ENCODE assay signal across 20 cellular contexts in genomic region chr9:93517331-93517730, GRCh38. TPM values are rescaled to one million over a fixed set of nuclear protein-coding genes. Genes with fewer than 3 reads are reported as not detected.
DNase-seq lines count a peak whose midpoint lies in the region; ATAC-seq and TF ChIP-seq lines count a peak whose summit lies in the region.
"Had no signal": no experiment of that assay in that cellular context is flagged by ENCODE, and none has a peak within 500 bp of the region (broad histone marks: within the 10 kb centered on the region; RNA-seq: fewer than 3 reads in every experiment).

No MANE protein-coding gene starts in this region.

- peaks cover 8% of the 10 kb centered on the region for H3K4me1 Mint-ChIP-seq in activated T-cell treated with anti-CD3 and anti-CD28 coated beads, Interleukin-2, amount 50 U/mL, for 72 hours (ENCODE audit: low read depth)
- peaks cover 20% of the 10 kb centered on the region for H3K4me1 Mint-ChIP-seq in activated T-cell treated with anti-CD3 and anti-CD28 coated beads, Interleukin-2, amount 50 U/mL, for 4 hours (ENCODE audit: low read depth)
- H3K4me1 Mint-ChIP-seq in stimulated activated effector memory CD8-positive, alpha-beta T cell treated with anti-CD3 and anti-CD28 coated beads, Interleukin-12 subunit alpha, Interleukin-12 subunit beta, amount 100 ng/mL, for 72 hours = peaks cover 24% of the 10 kb centered on the region
- H3K4me1 Mint-ChIP-seq in activated CD4-positive, alpha-beta memory T cell treated with anti-CD3 and anti-CD28 coated beads for 36 hours (ENCODE audit: low read depth) = peaks cover 8% of the 10 kb centered on the region

- POLR2A ChIA-PET in activated CD4-positive, alpha-beta memory T cell treated with anti-CD3 and anti-CD28 coated beads for 36 hours (lab: Charles Lee) = no interaction called here

- no peak for DNase-seq in activated T-cell treated with anti-CD3 and anti-CD28 coated beads, Interleukin-2, amount 50 U/mL, for 72 hours
- no peak for DNase-seq in activated T-cell treated with anti-CD3 and anti-CD28 coated beads, Interleukin-2, amount 50 U/mL, for 4 hours
- DNase-seq in LHCN-M2 (ENCODE audit: low read depth) (peak; percentile 44), fibroblast of lung (ENCODE audit: low read depth in 2 of 2) (peak; percentile 13 to 28)
- DNase-seq in stimulated activated effector memory CD8-positive, alpha-beta T cell treated with anti-CD3 and anti-CD28 coated beads, Interleukin-12 subunit alpha, Interleukin-12 subunit beta, amount 100 ng/mL, for 72 hours (ENCODE audit: low spot score in 2 of 2) = no peak
- no peak for DNase-seq in activated CD4-positive, alpha-beta memory T cell treated with anti-CD3 and anti-CD28 coated beads for 36 hours
- DNase-seq: CD8-positive, alpha-beta memory T cell; DMS 273 treated with DMSO at 0.1 percent for 48 hours; KBM-7; NCI-H1092; NCI-H1694; NCI-H2107; NCI-H345; NCI-H526 treated with DMSO at 0.1 percent for 48 hours; NK-92 treated with Interleukin-12 subunit alpha and Interleukin-12 subunit beta, amount 100 ng/mL, for 24 hours; OCI-M1; RPMI8226 had no signal

- H3K9me3 ChIP-seq in fibroblast of lung (ENCODE audit: control insufficient read depth, insufficient read depth, low read depth, low read length) = no peaks in the 10 kb centered on the region
- H3K9me3 ChIP-seq: A549 had no signal

- H3K27me3 Mint-ChIP-seq in activated T-cell treated with anti-CD3 and anti-CD28 coated beads, Interleukin-2, amount 50 U/mL, for 72 hours (ENCODE audit: low read depth) = no peaks in the 10 kb centered on the region
- no peaks in the 10 kb centered on the region for H3K27me3 Mint-ChIP-seq in activated T-cell treated with anti-CD3 and anti-CD28 coated beads, Interleukin-2, amount 50 U/mL, for 4 hours (ENCODE audit: low read depth)
- H3K27me3 Mint-ChIP-seq in activated CD4-positive, alpha-beta memory T cell treated with anti-CD3 and anti-CD28 coated beads for 36 hours = no peaks in the 10 kb centered on the region

- H3K36me3 Mint-ChIP-seq in activated T-cell treated with anti-CD3 and anti-CD28 coated beads, Interleukin-2, amount 50 U/mL, for 72 hours (ENCODE audit: insufficient read depth in 2 of 2) = peaks cover 0 to 11% of the 10 kb centered on the region in 2 donors
- peaks cover 20% of the 10 kb centered on the region for H3K36me3 Mint-ChIP-seq in activated T-cell treated with anti-CD3 and anti-CD28 coated beads, Interleukin-2, amount 50 U/mL, for 4 hours (ENCODE audit: insufficient read depth)
- peaks cover 72% of the 10 kb centered on the region for H3K36me3 Mint-ChIP-seq in stimulated activated effector memory CD8-positive, alpha-beta T cell treated with anti-CD3 and anti-CD28 coated beads, Interleukin-12 subunit alpha, Interleukin-12 subunit beta, amount 100 ng/mL, for 72 hours
- peaks cover 15% of the 10 kb centered on the region for H3K36me3 Mint-ChIP-seq in activated CD4-positive, alpha-beta memory T cell treated with anti-CD3 and anti-CD28 coated beads for 36 hours

- no peak overlapping the region for H3K4me2 ChIP-seq in fibroblast of lung (ENCODE audit: extremely low read depth, insufficient read depth, low read length)
- H3K4me2 ChIP-seq: A549 had no signal

- no peak overlapping the region for H3K9ac ChIP-seq in fibroblast of lung (ENCODE audit: insufficient read depth, low read length)

- peaks cover 46% of the 10 kb centered on the region for H3K79me2 ChIP-seq in fibroblast of lung (ENCODE audit: control insufficient read depth, insufficient read depth, low read length)

- H3K27ac ChIP-seq in fibroblast of lung (ENCODE audit: insufficient read depth, low read length) = no peak overlapping the region
- H3K27ac ChIP-seq: A549 had no signal

- H3K27ac Mint-ChIP-seq in activated T-cell treated with anti-CD3 and anti-CD28 coated beads, Interleukin-2, amount 50 U/mL, for 72 hours = peak overlapping the region; percentile 17
- H3K27ac Mint-ChIP-seq in stimulated activated effector memory CD8-positive, alpha-beta T cell treated with anti-CD3 and anti-CD28 coated beads, Interleukin-12 subunit alpha, Interleukin-12 subunit beta, amount 100 ng/mL, for 72 hours = peak overlapping the region; percentile 69
- H3K27ac Mint-ChIP-seq in activated CD4-positive, alpha-beta memory T cell treated with anti-CD3 and anti-CD28 coated beads for 36 hours = no peak overlapping the region

- no peaks in the 10 kb centered on the region for H3K27me3 ChIP-seq in fibroblast of lung (ENCODE audit: control insufficient read depth, insufficient read depth, low read length)

- CTCF ChIA-PET in activated CD4-positive, alpha-beta memory T cell treated with anti-CD3 and anti-CD28 coated beads for 36 hours (lab: Charles Lee) = no interaction called here

- H3K36me3 ChIP-seq in fibroblast of lung (ENCODE audit: control insufficient read depth, insufficient read depth, low read length) = no peaks in the 10 kb centered on the region

- no peak for TF ChIP-seq CTCF in fibroblast of lung (conservative IDR thresholded peaks at IDR 0.05 in 1 of 2, IDR thresholded peaks at IDR 0.05 in 1 of 2; ENCODE audit: low read depth in 1 of 2, low read length in 2 of 2)

- H2AFZ ChIP-seq in fibroblast of lung (ENCODE audit: low read length) = no peak overlapping the region

- no peak overlapping the region for H3K4me3 ChIP-seq in fibroblast of lung (replicated peaks in 1 of 4; ENCODE audit: control extremely low read depth in 1 of 4, insufficient read depth in 1 of 4, low read depth in 3 of 4, low read length in 4 of 4)
- H3K4me3 ChIP-seq: A549 had no signal

- H4K20me1 ChIP-seq in fibroblast of lung (ENCODE audit: control insufficient read depth, extremely low read depth, insufficient read depth, low read length) = no peaks in the 10 kb centered on the region

- no peaks in the 10 kb centered on the region for H3K9me3 Mint-ChIP-seq in activated T-cell treated with anti-CD3 and anti-CD28 coated beads, Interleukin-2, amount 50 U/mL, for 72 hours
- H3K9me3 Mint-ChIP-seq in activated T-cell treated with anti-CD3 and anti-CD28 coated beads, Interleukin-2, amount 50 U/mL, for 4 hours = no peaks in the 10 kb centered on the region
- no peaks in the 10 kb centered on the region for H3K9me3 Mint-ChIP-seq in stimulated activated effector memory CD8-positive, alpha-beta T cell treated with anti-CD3 and anti-CD28 coated beads, Interleukin-12 subunit alpha, Interleukin-12 subunit beta, amount 100 ng/mL, for 72 hours
- H3K9me3 Mint-ChIP-seq in activated CD4-positive, alpha-beta memory T cell treated with anti-CD3 and anti-CD28 coated beads for 36 hours = no peaks in the 10 kb centered on the region
- H3K9me3 Mint-ChIP-seq: CD8-positive, alpha-beta memory T cell had no signal

- peaks cover 4% of the 10 kb centered on the region for H3K4me1 ChIP-seq in fibroblast of lung (ENCODE audit: control insufficient read depth, extremely low read depth, insufficient read depth, low read length)
- H3K4me1 ChIP-seq: A549 had no signal

- H3K4me3 Mint-ChIP-seq in activated T-cell treated with anti-CD3 and anti-CD28 coated beads, Interleukin-2, amount 50 U/mL, for 72 hours = no peak overlapping the region
- H3K4me3 Mint-ChIP-seq in activated T-cell treated with anti-CD3 and anti-CD28 coated beads, Interleukin-2, amount 50 U/mL, for 4 hours = no peak overlapping the region
- H3K4me3 Mint-ChIP-seq in stimulated activated effector memory CD8-positive, alpha-beta T cell treated with anti-CD3 and anti-CD28 coated beads, Interleukin-12 subunit alpha, Interleukin-12 subunit beta, amount 100 ng/mL, for 72 hours = no peak overlapping the region
- no peak overlapping the region for H3K4me3 Mint-ChIP-seq in activated CD4-positive, alpha-beta memory T cell treated with anti-CD3 and anti-CD28 coated beads for 36 hours
- H3K4me3 Mint-ChIP-seq: CD8-positive, alpha-beta memory T cell had no signal

- intact Hi-C loops in activated CD4-positive, alpha-beta memory T cell treated with anti-CD3 and anti-CD28 coated beads for 36 hours (cut with micrococcal nuclease) = no loop called here

- no peak for ATAC-seq in activated T-cell treated with anti-CD3 and anti-CD28 coated beads, Interleukin-2, amount 50 U/mL, for 72 hours (replicated peaks in 1 of 2)
- no peak for ATAC-seq in activated T-cell treated with anti-CD3 and anti-CD28 coated beads, Interleukin-2, amount 50 U/mL, for 4 hours
- no peak for ATAC-seq in stimulated activated effector memory CD8-positive, alpha-beta T cell treated with anti-CD3 and anti-CD28 coated beads, Interleukin-12 subunit alpha, Interleukin-12 subunit beta, amount 100 ng/mL, for 72 hours
- ATAC-seq in HG03135 (IDR thresholded peaks at IDR 0.05; ENCODE audit: unreplicated experiment) (no peak), GM21360 (IDR thresholded peaks at IDR 0.05; ENCODE audit: unreplicated experiment) (no peak)
- ATAC-seq: A549 had no signal

RNA-seq across cellular contexts. Expression of gene PHF2, which starts 59.1 kb away (rescaled TPM):
- 10 to 100 TPM; 23.3 to 27.6 TPM for total RNA-seq in activated T-cell treated with anti-CD3 and anti-CD28 coated beads, Interleukin-2, amount 50 U/mL, for 72 hours
- 10 to 100 TPM; 19.2 to 20.8 (median 20.8) TPM for total RNA-seq in activated T-cell treated with anti-CD3 and anti-CD28 coated beads, Interleukin-2, amount 50 U/mL, for 4 hours
- total RNA-seq in LHCN-M2 (2014; rRNA removed) (15.2 and 16.7 TPM in 2 replicates), fibroblast of lung (12.1 and 13.4 TPM in 2 replicates)
- 9.1 TPM for polyA plus RNA-seq in LHCN-M2 (2012)
- 9.2 and 9.5 TPM in 2 replicates for polyA plus RNA-seq in fibroblast of lung
- polyA plus RNA-seq in fibroblast of lung (2012) = 11.6 and 12.0 TPM in 2 replicates
- polyA minus RNA-seq in fibroblast of lung (ENCODE audit: low replicate concordance) = 8.4 and 15.7 TPM in 2 replicates
- 10 to 100 TPM; 16.0 to 16.2 TPM for total RNA-seq in activated CD4-positive, alpha-beta memory T cell treated with anti-CD3 and anti-CD28 coated beads for 36 hours

Comparison
In these comparisons a context has a peak if more than half of its experiments do, and no peak if none do; other contexts are left out.
1. DNase-seq: peak in LHCN-M2 (single experiment) and fibroblast of lung (2 of 2); none in activated T-cell treated with anti-CD3 and anti-CD28 coated beads, Interleukin-2, amount 50 U/mL, for 72 hours (0 of 2), activated T-cell treated with anti-CD3 and anti-CD28 coated beads, Interleukin-2, amount 50 U/mL, for 4 hours (single experiment), stimulated activated effector memory CD8-positive, alpha-beta T cell treated with anti-CD3 and anti-CD28 coated beads, Interleukin-12 subunit alpha, Interleukin-12 subunit beta, amount 100 ng/mL, for 72 hours (0 of 2) and activated CD4-positive, alpha-beta memory T cell treated with anti-CD3 and anti-CD28 coated beads for 36 hours (single experiment).